ENCODE assay signal across 8 cellular contexts in the genomic region with DNA sequence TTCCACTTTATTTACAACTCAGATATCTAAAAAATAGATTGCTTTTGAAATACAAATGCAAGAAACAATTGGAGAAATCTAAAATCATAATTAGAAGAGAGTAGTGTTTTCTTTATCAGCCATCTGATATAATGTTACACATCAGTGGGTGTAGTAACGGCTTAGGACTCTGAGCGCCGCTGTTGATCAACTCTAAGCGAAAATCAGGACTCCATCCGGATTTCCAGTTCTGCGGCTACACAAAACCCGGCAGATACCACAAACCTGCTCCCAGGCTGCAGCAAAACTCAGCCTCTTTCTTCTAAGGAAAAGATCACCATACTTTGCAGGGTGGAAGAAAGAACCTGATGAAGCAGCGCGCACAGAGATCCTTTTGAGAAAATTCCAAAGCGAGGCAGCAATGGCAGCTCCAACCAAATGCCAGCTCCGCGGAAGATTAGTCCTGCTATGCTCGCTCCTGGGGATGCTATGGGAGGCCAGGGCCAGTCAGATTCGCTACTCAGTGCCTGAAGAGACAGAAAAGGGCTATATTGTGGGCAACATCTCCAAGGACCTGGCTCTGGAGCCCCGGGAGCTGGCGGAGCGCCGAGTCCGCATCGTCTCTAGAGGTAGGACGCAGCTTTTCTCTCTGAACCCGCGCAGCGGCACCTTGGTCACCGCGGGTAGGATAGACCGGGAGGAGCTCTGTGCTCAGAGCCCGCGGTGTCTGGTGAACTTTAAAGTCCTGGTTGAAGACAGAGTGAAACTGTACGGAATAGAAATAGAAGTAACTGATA. TPM values are rescaled to one million over a fixed set of nuclear protein-coding genes. Genes with fewer than 3 reads are reported as not detected.
DNase-seq lines count a peak whose midpoint lies in the region; ATAC-seq and TF ChIP-seq lines count a peak whose summit lies in the region.

A gene (plus strand): TSS at position 226 of the 776 bp plus-strand sequence. CDS start 175 bp downstream, at position 401.

- TF ChIP-seq CTCF in DOHH2 (IDR thresholded peaks at IDR 0.05; ENCODE audit: low read depth, low read length, poor library complexity, severe bottlenecking) = peak; percentile 45
- peak; percentile 49 for TF ChIP-seq CTCF in LNCAP (IDR thresholded peaks at IDR 0.05)
- TF ChIP-seq CTCF in PC-3 (conservative IDR thresholded peaks at IDR 0.05; ENCODE audit: low read depth, low read length) = no peak

- DNase-seq in renal cortical epithelial cell (ENCODE audit: low read depth) = peak; percentile 15
- no peak for DNase-seq in DMS79 (lab: John Stamatoyannopoulos, UW)
- no peak for DNase-seq in PC-3
- no peak for DNase-seq in GOT3 (lab: John Stamatoyannopoulos, UW)

- no peaks in the 10 kb centered on the region for H4K20me1 ChIP-seq in DOHH2 (ENCODE audit: control insufficient read depth, insufficient read depth, low read depth, low read length)
- H4K20me1 ChIP-seq in PC-3 (ENCODE audit: low read length) = no peaks in the 10 kb centered on the region

- POLR2A ChIA-PET in PC-3 (lab: Charles Lee; ENCODE audit: unreplicated experiment) = no interaction called here

- no peaks in the 10 kb centered on the region for H3K27me3 ChIP-seq in DOHH2 (ENCODE audit: control insufficient read depth, low read length)
- peaks cover 0 to 3% of the 10 kb centered on the region in 2 donors for H3K27me3 ChIP-seq in esophagus (ENCODE audit: control insufficient read depth in 1 of 2, insufficient read depth in 2 of 2, low read length in 2 of 2)
- no peaks in the 10 kb centered on the region for H3K27me3 ChIP-seq in PC-3 (ENCODE audit: low read length)

- no peak within 1 kb of the TSS for H3K4me2 ChIP-seq in DOHH2 (ENCODE audit: low read length)
- H3K4me2 ChIP-seq in PC-3 (ENCODE audit: low read length) = no peak within 1 kb of the TSS

- intact Hi-C loops in PC-3 (cut with micrococcal nuclease) = no loop called here

- H3K9ac ChIP-seq in PC-3 (ENCODE audit: low read length) = no peak within 1 kb of the TSS

- WGBS in esophagus, 2 donors = 17 to 19% methylated on average over 30 of the region's 30 CpGs

- H3K36me3 ChIP-seq in DOHH2 (ENCODE audit: control insufficient read depth, low read length) = peaks cover 40% of the 10 kb centered on the region
- no peaks in the 10 kb centered on the region for H3K36me3 ChIP-seq in esophagus (ENCODE audit: control insufficient read depth in 2 of 2, insufficient read depth in 2 of 2, low read length in 1 of 2)
- H3K36me3 ChIP-seq in PC-3 (ENCODE audit: low read depth, low read length) = peaks cover 9% of the 10 kb centered on the region; the same call in 1 of the 2 replicates

- H3F3A ChIP-seq in DOHH2 (ENCODE audit: control insufficient read depth, insufficient read depth) = no peaks in the 10 kb centered on the region; the same call in 1 of the 2 replicates
- H3F3A ChIP-seq in PC-3 (ENCODE audit: low read length, unreplicated experiment) = no peaks in the 10 kb centered on the region

- H3K9me3 ChIP-seq in DOHH2 (ENCODE audit: control insufficient read depth, insufficient read depth, low read length) (peaks cover 33% of the 10 kb centered on the region), esophagus (ENCODE audit: control insufficient read depth in 2 of 2, insufficient read depth in 1 of 2, low read depth in 1 of 2, low read length in 1 of 2) (peaks cover 34 to 45% of the 10 kb centered on the region in 2 donors), PC-3 (ENCODE audit: low read length) (peaks cover 14% of the 10 kb centered on the region; the same call in 1 of the 2 replicates)

- H3K79me2 ChIP-seq in DOHH2 (ENCODE audit: control insufficient read depth, low read length) (peaks cover 16% of the 10 kb centered on the region), PC-3 (ENCODE audit: low read length) (no peaks in the 10 kb centered on the region)

- H2AFZ ChIP-seq in PC-3 (ENCODE audit: low read length) = no peak within 1 kb of the TSS

- no peaks in the 10 kb centered on the region for H3K4me1 ChIP-seq in DOHH2 (ENCODE audit: control insufficient read depth, low read length)
- H3K4me1 ChIP-seq in esophagus (ENCODE audit: control insufficient read depth in 2 of 2, insufficient read depth in 2 of 2, low read length in 1 of 2) = peaks cover 0 to 3% of the 10 kb centered on the region in 2 donors
- H3K4me1 ChIP-seq in PC-3 (ENCODE audit: insufficient read depth, low read length) = no peaks in the 10 kb centered on the region

- CTCF ChIA-PET in PC-3 (lab: Charles Lee) = no interaction called here

- no peaks in the 10 kb centered on the region for H3K9me2 ChIP-seq in DOHH2 (replicated peaks; ENCODE audit: control insufficient read depth, low read length)
- no peaks in the 10 kb centered on the region for H3K9me2 ChIP-seq in PC-3 (replicated peaks; ENCODE audit: low read length)

- ATAC-seq in PC-3 (no peak), GM19452 (IDR thresholded peaks at IDR 0.05; ENCODE audit: unreplicated experiment) (no peak)

- BruUV-seq in PC-3 (replicated peaks; lab: Mats Ljungman, UMichigan) = no TSS peak

- H3K27ac ChIP-seq in DOHH2 (ENCODE audit: low read depth, low read length) (no peak within 1 kb of the TSS), esophagus (ENCODE audit: low read depth in 2 of 2, low read length in 1 of 2) (no peak within 1 kb of the TSS), PC-3 (ENCODE audit: low read length) (no peak within 1 kb of the TSS)

- no peak within 1 kb of the TSS for H3K4me3 ChIP-seq in DOHH2 (ENCODE audit: low read length)
- H3K4me3 ChIP-seq in esophagus (ENCODE audit: low read depth in 1 of 2, low read length in 2 of 2) = peak within 1 kb of the TSS; percentile 5 to 9
- H3K4me3 ChIP-seq in PC-3 (ENCODE audit: low read length) = no peak within 1 kb of the TSS

RNA-seq across cellular contexts. Expression of the gene that starts here (rescaled TPM):
- under 1 TPM; 0.54 to 0.83 TPM for polyA plus RNA-seq in esophagus
- 0.52 and 3.2 TPM in 2 replicates for total RNA-seq in renal cortical epithelial cell
- 1.9 and 2.9 TPM in 2 replicates for total RNA-seq in PC-3 (2014; rRNA removed)

Comparison
In these comparisons a context has a peak if more than half of its experiments do, and no peak if none do; other contexts are left out.
1. H3K4me3 ChIP-seq: peak in esophagus (2 of 2); none in DOHH2 (single experiment) and PC-3 (single experiment).